1 cellular context compared by ENCODE assay signal in genomic region chr14:90399541-90400444, GRCh38.
TF ChIP-seq lines count a peak whose summit lies in the region.

No MANE protein-coding gene starts in this region.

TF ChIP-seq in HCT116, 20 proteins besides CTCF, POLR2A, EP300 and RAD21 (continued from another document):
- TF ChIP-seq ZBTB33 (IDR thresholded peaks at IDR 0.05; ENCODE audit: extremely low read depth, insufficient replicate concordance, low read length) (no peak), ATF3 (IDR thresholded peaks at IDR 0.05) (no peak), SP1 (IDR thresholded peaks at IDR 0.05; ENCODE audit: low read depth) (peak; percentile 25; the same call in 1 of the 2 replicates), SRF (IDR thresholded peaks at IDR 0.05; ENCODE audit: low read depth) (no peak)
